Comparison of ENCODE assay signal across 12 cellular contexts in the genomic region with DNA sequence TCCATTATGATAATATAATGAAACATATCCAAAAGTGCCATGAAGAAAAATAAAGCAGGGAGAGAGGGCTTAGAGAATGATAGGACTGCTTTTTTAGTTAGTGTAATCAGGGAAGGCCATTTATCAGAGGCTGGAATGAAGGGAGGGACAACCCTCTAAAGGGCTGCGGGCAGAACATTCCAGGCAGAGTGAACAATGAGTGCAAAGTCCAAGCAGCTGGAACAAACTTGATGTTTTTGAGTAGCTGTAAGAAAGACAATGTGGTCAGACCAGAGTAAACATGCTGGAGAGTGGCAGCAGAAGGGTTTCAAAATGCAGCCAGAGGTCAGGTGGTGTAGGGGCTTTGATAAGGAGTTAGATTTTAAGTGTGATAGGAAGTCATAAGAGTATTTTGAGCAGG.
DNase-seq lines count a peak whose midpoint lies in the region; ATAC-seq and TF ChIP-seq lines count a peak whose summit lies in the region.
"Had no signal": no experiment of that assay in that cellular context is flagged by ENCODE, and none has a peak within 500 bp of the region (broad histone marks: within the 10 kb centered on the region; RNA-seq: fewer than 3 reads in every experiment).

No MANE protein-coding gene starts in this region.

- H3K18ac ChIP-seq in H9 (ENCODE audit: insufficient read length, low read depth, low read length) = no peak overlapping the region

- no peak overlapping the region for H4K91ac ChIP-seq in H9 (ENCODE audit: insufficient read length, low read depth, low read length)

- H3T11ph ChIP-seq in H9 (ENCODE audit: low read length) = no peak overlapping the region

- H2AFZ ChIP-seq in neuron (ENCODE audit: low read depth, low read length) (peak overlapping the region; percentile 37), H9 (ENCODE audit: low read length) (no peak overlapping the region)

- no peak overlapping the region for H2BK12ac ChIP-seq in H9 (ENCODE audit: insufficient read length, low read depth, low read length)

- H3K9me3 ChIP-seq in heart left ventricle = peaks cover 0 to 10% (median 2%) of the 10 kb centered on the region in 12 donors
- H3K9me3 ChIP-seq in neuron (ENCODE audit: low read length) = no peaks in the 10 kb centered on the region
- H3K9me3 ChIP-seq in H9 (ENCODE audit: control insufficient read depth, low read depth, low read length) = no peaks in the 10 kb centered on the region

- no peak for TF ChIP-seq POLR2A in heart left ventricle (IDR thresholded peaks at IDR 0.05)

- no peak overlapping the region for H3K9ac ChIP-seq in H9 (ENCODE audit: extremely low read depth, insufficient read length, low read length)

- H2BK5ac ChIP-seq in H9 (ENCODE audit: insufficient read length, low read length) = no peak overlapping the region

- no peak overlapping the region for H3K27ac Mint-ChIP-seq in Calu3 (ENCODE audit: unreplicated experiment)
- no peak overlapping the region for H3K27ac Mint-ChIP-seq in H9
- H3K27ac Mint-ChIP-seq in activated T-helper 17 cell treated with anti-CD3 and anti-CD28 coated beads, Interleukin-2, amount 50 U/mL, for 72 hours = no peak overlapping the region
- H3K27ac Mint-ChIP-seq: activated CD4-positive, alpha-beta T cell treated with anti-CD3 and anti-CD28 coated beads, Interleukin-2, amount 10 ng/mL, durations not matched to agents 24 days and 14 days; activated naive CD4-positive, alpha-beta T cell treated with anti-CD3 and anti-CD28 coated beads, Interleukin-2, amount 10 ng/mL, durations not matched to agents 7 days and 5 days had no signal

- H3K36me3 Mint-ChIP-seq in Calu3 (ENCODE audit: insufficient read depth, unreplicated experiment) (peaks cover 7% of the 10 kb centered on the region), H9 (ENCODE audit: insufficient read depth in 1 of 3, low read depth in 3 of 3) (peaks cover 7 to 10% (median 8%) of the 10 kb centered on the region in 3 experiments)
- H3K36me3 Mint-ChIP-seq in activated T-helper 17 cell treated with anti-CD3 and anti-CD28 coated beads, Interleukin-2, amount 50 U/mL, for 72 hours (ENCODE audit: low read depth) = no peaks in the 10 kb centered on the region
- H3K36me3 Mint-ChIP-seq: activated naive CD4-positive, alpha-beta T cell treated with anti-CD3 and anti-CD28 coated beads, Interleukin-2, amount 10 ng/mL, durations not matched to agents 7 days and 5 days had no signal

- no TSS peak for BruUV-seq in Calu3 (replicated peaks; lab: Mats Ljungman, UMichigan)

- TF ChIP-seq CTCF in Calu3 (IDR thresholded peaks at IDR 0.05; ENCODE audit: unreplicated experiment) (no peak), heart left ventricle (IDR thresholded peaks at IDR 0.05) (no peak), H9 (conservative IDR thresholded peaks at IDR 0.05) (no peak)

- H3K27me3 Mint-ChIP-seq in Calu3 (ENCODE audit: unreplicated experiment) = no peaks in the 10 kb centered on the region
- H3K27me3 Mint-ChIP-seq in H9 (ENCODE audit: low read depth) = no peaks in the 10 kb centered on the region
- H3K27me3 Mint-ChIP-seq in activated T-helper 17 cell treated with anti-CD3 and anti-CD28 coated beads, Interleukin-2, amount 50 U/mL, for 72 hours = no peaks in the 10 kb centered on the region
- H3K27me3 Mint-ChIP-seq: activated CD4-positive, alpha-beta T cell treated with anti-CD3 and anti-CD28 coated beads, Interleukin-2, amount 10 ng/mL, durations not matched to agents 24 days and 14 days; activated naive CD4-positive, alpha-beta T cell treated with anti-CD3 and anti-CD28 coated beads, Interleukin-2, amount 10 ng/mL, durations not matched to agents 7 days and 5 days had no signal

- WGBS in heart left ventricle, 4 donors = 2 to 12% (median 9%) methylated on average over 1 of the region's 1 CpG
- no CpG with 5 or more reads among the region's 1 CpG for WGBS in H9 (ENCODE audit: extremely low coverage, insufficient read length, low lambda C conversion rate)

- H3K14ac ChIP-seq in H9 (ENCODE audit: insufficient read depth, low read length) = no peak overlapping the region

- H3K4me3 ChIP-seq in heart left ventricle (no peak overlapping the region), neuron (ENCODE audit: low read length) (no peak overlapping the region)

- H2BK20ac ChIP-seq in H9 (ENCODE audit: low read depth, low read length, poor library complexity, severe bottlenecking) = no peak overlapping the region

- intact Hi-C loops in Calu3 (cut with micrococcal nuclease; ENCODE audit: unreplicated experiment) (no loop called here), heart left ventricle (cut with DNase I) (no loop called here)

- H3K4me1 ChIP-seq in heart left ventricle (peaks cover 0 to 13% (median 0%) of the 10 kb centered on the region in 12 donors), neuron (ENCODE audit: insufficient read depth, low read length) (no peaks in the 10 kb centered on the region), H9 (ENCODE audit: insufficient read depth, low read length) (peaks cover 1% of the 10 kb centered on the region; the same call in 1 of the 2 replicates)

- no peak overlapping the region for H2BK120ac ChIP-seq in H9 (ENCODE audit: low read depth, low read length, poor library complexity, severe bottlenecking)

- no peaks in the 10 kb centered on the region for H3K79me2 ChIP-seq in H9 (ENCODE audit: insufficient read depth, low read length)

- H3K23me2 ChIP-seq in H9 (ENCODE audit: insufficient read length, low read depth, low read length, poor library complexity, severe bottlenecking) = no peaks in the 10 kb centered on the region

- H4K8ac ChIP-seq in H9 (replicated peaks; ENCODE audit: insufficient read length, low read depth, low read length) = no peak overlapping the region

- no peak overlapping the region for H3K4ac ChIP-seq in H9 (ENCODE audit: low read depth, low read length)

- H2BK15ac ChIP-seq in H9 (ENCODE audit: low read depth, low read length) = no peak overlapping the region

- DNase-seq in Calu3 (peak; percentile 72), SW480 (ENCODE audit: low spot score) (peak; percentile 86), heart left ventricle (no peak), H9 (no peak), NCI-H446 treated with DMSO at 0.1 percent for 48 hours (lab: John Stamatoyannopoulos, UW) (no peak)
- DNase-seq: activated CD4-positive, alpha-beta T cell treated with anti-CD3 and anti-CD28 coated beads, Interleukin-2, amount 10 ng/mL, durations not matched to agents 24 days and 14 days; activated naive CD4-positive, alpha-beta T cell treated with anti-CD3 and anti-CD28 coated beads, Interleukin-2, amount 10 ng/mL, durations not matched to agents 7 days and 5 days; kidney; SIG-M5 had no signal

- ATAC-seq in heart left ventricle (peak; percentile 74 to 91 (median 82)), GM18858 (IDR thresholded peaks at IDR 0.05; ENCODE audit: unreplicated experiment) (no peak)
- no peak for ATAC-seq in activated T-helper 17 cell treated with anti-CD3 and anti-CD28 coated beads, Interleukin-2, amount 50 U/mL, for 72 hours (replicated peaks)

- H3K27me3 ChIP-seq in heart left ventricle = no peaks in the 10 kb centered on the region
- no peaks in the 10 kb centered on the region for H3K27me3 ChIP-seq in neuron (ENCODE audit: insufficient read depth, low read length)
- H3K27me3 ChIP-seq in H9 (ENCODE audit: insufficient read depth, low read length) = no peaks in the 10 kb centered on the region

- H3K36me3 ChIP-seq in heart left ventricle (no peaks in the 10 kb centered on the region), neuron (ENCODE audit: insufficient read depth, low read length) (no peaks in the 10 kb centered on the region)

- H3K27ac ChIP-seq in heart left ventricle (peak overlapping the region in 10 of 12 donors; percentile 2 to 66 (median 24)), H9 (ENCODE audit: insufficient read length, low read depth, low read length) (no peak overlapping the region)

- H2AK5ac ChIP-seq in H9 (ENCODE audit: insufficient read length, low read length) = no peak overlapping the region

- H3K9me3 Mint-ChIP-seq in Calu3 (ENCODE audit: low read depth, unreplicated experiment) (peaks cover 3% of the 10 kb centered on the region), H9 (peaks cover 10 to 15% of the 10 kb centered on the region in 2 experiments)
- peaks cover 5% of the 10 kb centered on the region for H3K9me3 Mint-ChIP-seq in activated T-helper 17 cell treated with anti-CD3 and anti-CD28 coated beads, Interleukin-2, amount 50 U/mL, for 72 hours

- no peak overlapping the region for H4K5ac ChIP-seq in H9 (ENCODE audit: insufficient read length, low read depth, low read length)

- H3K56ac ChIP-seq in H9 (ENCODE audit: insufficient read length, low read depth, low read length) = no peak overlapping the region

- H3K79me1 ChIP-seq in H9 (ENCODE audit: insufficient read depth, low read depth, low read length, poor library complexity, severe bottlenecking) = no peaks in the 10 kb centered on the region

- H3K4me2 ChIP-seq in H9 (ENCODE audit: insufficient read depth, insufficient read length, low read length) = no peak overlapping the region

- peaks cover 24% of the 10 kb centered on the region for H3K4me1 Mint-ChIP-seq in Calu3 (ENCODE audit: low read depth, unreplicated experiment)
- peaks cover 4% of the 10 kb centered on the region in 2 experiments for H3K4me1 Mint-ChIP-seq in H9
- no peaks in the 10 kb centered on the region for H3K4me1 Mint-ChIP-seq in activated T-helper 17 cell treated with anti-CD3 and anti-CD28 coated beads, Interleukin-2, amount 50 U/mL, for 72 hours
- H3K4me1 Mint-ChIP-seq: activated CD4-positive, alpha-beta T cell treated with anti-CD3 and anti-CD28 coated beads, Interleukin-2, amount 10 ng/mL, durations not matched to agents 24 days and 14 days; activated naive CD4-positive, alpha-beta T cell treated with anti-CD3 and anti-CD28 coated beads, Interleukin-2, amount 10 ng/mL, durations not matched to agents 7 days and 5 days had no signal

- CTCF ChIA-PET in Calu3 (lab: Charles Lee) = interaction anchor here (0.6 to 1.6 kb wide), 8 partner anchors 12 to 962 kb away, joined by 3 to 8 read pairs (median 3); no protein-coding TSS in a partner anchor

- H3K23ac ChIP-seq in H9 (ENCODE audit: insufficient read length, low read depth, low read length) = no peak overlapping the region

- H3K4me3 Mint-ChIP-seq in Calu3 (ENCODE audit: low read depth, unreplicated experiment) = no peak overlapping the region
- no peak overlapping the region for H3K4me3 Mint-ChIP-seq in H9
- H3K4me3 Mint-ChIP-seq in activated T-helper 17 cell treated with anti-CD3 and anti-CD28 coated beads, Interleukin-2, amount 50 U/mL, for 72 hours = no peak overlapping the region
- H3K4me3 Mint-ChIP-seq: activated CD4-positive, alpha-beta T cell treated with anti-CD3 and anti-CD28 coated beads, Interleukin-2, amount 10 ng/mL, durations not matched to agents 24 days and 14 days; activated naive CD4-positive, alpha-beta T cell treated with anti-CD3 and anti-CD28 coated beads, Interleukin-2, amount 10 ng/mL, durations not matched to agents 7 days and 5 days had no signal

- H4K20me1 ChIP-seq in H9 (ENCODE audit: control insufficient read depth, insufficient read depth, insufficient read length) = no peaks in the 10 kb centered on the region

Comparison
In these comparisons a context has a peak if more than half of its experiments do, and no peak if none do; other contexts are left out.
1. DNase-seq: peak in Calu3 (single experiment) and SW480 (single experiment); none in heart left ventricle (0 of 5), H9 (single experiment) and NCI-H446 treated with DMSO at 0.1 percent for 48 hours (single experiment).
2. ATAC-seq: peak in heart left ventricle (4 of 4); none in GM18858 (single experiment) and activated T-helper 17 cell treated with anti-CD3 and anti-CD28 coated beads, Interleukin-2, amount 50 U/mL, for 72 hours (single experiment).